ENCODE assay signal across 8 cellular contexts in genomic region chr10:24951201-24952145, GRCh38. TPM values are rescaled to one million over a fixed set of nuclear protein-coding genes. Genes with fewer than 3 reads are reported as not detected.
A peak's percentile ranks its signal among the peaks of the same experiment; 100 is the strongest.
DNase-seq lines count a peak whose midpoint lies in the region; ATAC-seq and TF ChIP-seq lines count a peak whose summit lies in the region.

No MANE protein-coding gene starts in this region.

- no peak overlapping the region for H2AFZ ChIP-seq in neural cell (ENCODE audit: low read depth, low read length)

- H3K9me2 ChIP-seq in neural cell (ENCODE audit: insufficient read depth, low read length), result no peaks in the 10 kb centered on the region

- H3K4me3 ChIP-seq in WI38 (ENCODE audit: low read depth, low read length), result peak overlapping the region; percentile 55; the same call in 1 of the 2 replicates
- peak overlapping the region; percentile 49 for H3K4me3 ChIP-seq in fibroblast of pulmonary artery (replicated peaks; ENCODE audit: low read depth, low read length)
- peak overlapping the region; percentile 55 for H3K4me3 ChIP-seq in neural cell (ENCODE audit: low read length)

- H3K27ac ChIP-seq in neural cell (ENCODE audit: low read length), result no peak overlapping the region

- no peak for TF ChIP-seq CTCF in WI38 (IDR thresholded peaks at IDR 0.05; ENCODE audit: low read depth, low read length)
- no peak for TF ChIP-seq CTCF in fibroblast of pulmonary artery (IDR thresholded peaks at IDR 0.05; ENCODE audit: low read length, missing control alignments)
- no peak for TF ChIP-seq CTCF in neural cell (IDR thresholded peaks at IDR 0.05; ENCODE audit: poor library complexity, severe bottlenecking)

- DNase-seq in EL (peak; percentile 23), fibroblast of pulmonary artery (ENCODE audit: low read depth) (no peak), CD1c-positive myeloid dendritic cell (ENCODE audit: extremely low spot score) (no peak), GM19240 (ENCODE audit: insufficient read length, low spot score) (no peak)

- H3K79me2 ChIP-seq in neural cell (replicated peaks; ENCODE audit: insufficient read depth, low read length), result no peaks in the 10 kb centered on the region

- TF ChIP-seq EP300 in neural cell (conservative IDR thresholded peaks at IDR 0.05; ENCODE audit: poor library complexity, severe bottlenecking), result no peak

- no peaks in the 10 kb centered on the region for H3K9me3 ChIP-seq in neural cell (ENCODE audit: low read length)

- H3K36me3 ChIP-seq in neural cell (ENCODE audit: insufficient read depth, low read length), result no peaks in the 10 kb centered on the region

- no peaks in the 10 kb centered on the region for H3F3A ChIP-seq in neural cell (ENCODE audit: insufficient read depth, low read length, poor library complexity, severe bottlenecking)

- H3K4me2 ChIP-seq in neural cell (ENCODE audit: low read length), result no peak overlapping the region

- TF ChIP-seq RAD21 in neural cell (conservative IDR thresholded peaks at IDR 0.05), result no peak

- no peaks in the 10 kb centered on the region for H4K20me1 ChIP-seq in neural cell (ENCODE audit: insufficient read depth)

- H3K27me3 ChIP-seq in neural cell (ENCODE audit: insufficient read depth, low read depth, low read length), result peaks cover 4% of the 10 kb centered on the region

- ATAC-seq in HG03342 (IDR thresholded peaks at IDR 0.05; ENCODE audit: unreplicated experiment), result peak; percentile 33
- ATAC-seq in GM18498 (IDR thresholded peaks at IDR 0.05; ENCODE audit: unreplicated experiment), result no peak

- no peak overlapping the region for H3K9ac ChIP-seq in neural cell (ENCODE audit: low read length)

TF ChIP-seq in neural cell, 6 proteins besides CTCF, POLR2A, EP300 and RAD21:
- TF ChIP-seq POLR2AphosphoS5 (IDR thresholded peaks at IDR 0.05) (peak; percentile 11), SMC3 (conservative IDR thresholded peaks at IDR 0.05; ENCODE audit: poor library complexity) (no peak)
TF ChIP-seq in neural cell: peak in this region for 1.

RNA-seq across cellular contexts. Expression of gene PRTFDC1, which starts 0.9 kb away (rescaled TPM):
- polyA plus RNA-seq in neural cell, result 3.4 and 4.5 TPM in 2 replicates
- polyA minus RNA-seq in neural cell, result 1.9 TPM in 2 replicates
